ENCODE assay signal across 11 cellular contexts in the genomic region with DNA sequence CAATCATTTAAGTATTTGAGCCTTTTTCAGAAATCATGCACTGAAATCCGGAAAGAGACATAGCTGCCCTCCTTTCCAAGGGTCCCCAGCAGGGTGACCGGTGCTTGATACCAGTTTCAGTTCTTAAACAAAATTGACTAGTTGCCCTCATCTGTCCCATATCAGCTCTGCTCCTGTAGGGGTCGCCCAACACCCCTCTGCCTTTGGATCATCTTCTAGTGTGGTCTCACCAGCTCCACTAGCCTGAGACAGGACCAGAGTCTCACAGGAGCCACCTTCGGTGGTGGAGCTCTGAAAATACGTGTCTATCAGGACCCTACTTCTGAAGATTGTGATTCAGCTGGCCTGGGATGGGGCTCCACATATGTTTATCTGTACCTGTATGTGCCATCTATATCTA.
A peak's percentile ranks its signal among the peaks of the same experiment; 100 is the strongest.
DNase-seq lines count a peak whose midpoint lies in the region; ATAC-seq and TF ChIP-seq lines count a peak whose summit lies in the region.
"Had no signal": no experiment of that assay in that cellular context is flagged by ENCODE, and none has a peak within 500 bp of the region (broad histone marks: within the 10 kb centered on the region; RNA-seq: fewer than 3 reads in every experiment).

No MANE protein-coding gene starts in this region.

- H3K27ac ChIP-seq in foreskin keratinocyte = no peak overlapping the region
- H3K27ac ChIP-seq: dorsolateral prefrontal cortex, HL-60, neutrophil had no signal

- DNase-seq in AG08396 (ENCODE audit: low spot score) (peak; percentile 18), GM13977 (ENCODE audit: low spot score) (no peak), OCI-M1 (lab: John Stamatoyannopoulos, UW) (peak; percentile 32), foreskin keratinocyte (no peak), NCI-H2029 (lab: John Stamatoyannopoulos, UW) (no peak), glomerular visceral epithelial cell (ENCODE audit: extremely low spot score) (no peak), NCI-H524 treated with DMSO at 0.1 percent for 48 hours (lab: John Stamatoyannopoulos, UW) (no peak)
- DNase-seq: dorsolateral prefrontal cortex had no signal

- peak; percentile 34 for TF ChIP-seq CTCF in GM13977 (IDR thresholded peaks at IDR 0.05; ENCODE audit: extremely low read depth, insufficient read depth, missing control alignments)
- TF ChIP-seq CTCF in foreskin keratinocyte (conservative IDR thresholded peaks at IDR 0.05) = peak; percentile 67

- H3K27me3 ChIP-seq in foreskin keratinocyte = no peaks in the 10 kb centered on the region
- H3K27me3 ChIP-seq: dorsolateral prefrontal cortex, neutrophil had no signal

- in situ Hi-C loops in GM13977 (cut with MboI; ENCODE audit: low pct_unique_long_range_greater_than_20kb, low sequenced_read_pairs, unreplicated experiment) = no loop called here

- ATAC-seq in foreskin keratinocyte (peak; percentile 26), GM19397 (IDR thresholded peaks at IDR 0.05; ENCODE audit: unreplicated experiment) (no peak)

- H3K4me1 ChIP-seq in foreskin keratinocyte = no peaks in the 10 kb centered on the region

Comparison
In these comparisons a context has a peak if more than half of its experiments do, and no peak if none do; other contexts are left out.
1. DNase-seq: peak in AG08396 (single experiment) and OCI-M1 (single experiment); none in GM13977 (single experiment), foreskin keratinocyte (0 of 2), NCI-H2029 (single experiment), glomerular visceral epithelial cell (single experiment) and NCI-H524 treated with DMSO at 0.1 percent for 48 hours (single experiment).